38 cellular contexts compared by ENCODE assay signal in genomic region chr19:50380137-50380536, GRCh38. TPM values are rescaled to one million over a fixed set of nuclear protein-coding genes. Genes with fewer than 3 reads are reported as not detected.
"Had no signal": no experiment of that assay in that cellular context is flagged by ENCODE, and none has a peak within 500 bp of the region (broad histone marks: within the 10 kb centered on the region; RNA-seq: fewer than 3 reads in every experiment).

No MANE protein-coding gene starts in this region.

- H3K9me3 ChIP-seq: adrenal gland, pancreas, prostate gland, thoracic aorta had no signal

- H3K4me3 Mint-ChIP-seq: activated CD4-positive, alpha-beta T cell treated with anti-CD3 and anti-CD28 coated beads for 36 hours; activated T-helper 17 cell treated with anti-CD3 and anti-CD28 coated beads, Interleukin-2, amount 50 U/mL, for 72 hours; effector memory CD8-positive, alpha-beta T cell; immature natural killer cell; nephron progenitor cell; stimulated activated effector memory CD8-positive, alpha-beta T cell treated with anti-CD3 and anti-CD28 coated beads, Interleukin-12 subunit alpha, Interleukin-12 subunit beta, amount 100 ng/mL, for 72 hours; stimulated activated naive CD8-positive, alpha-beta T cell treated with anti-CD3 and anti-CD28 coated beads, Interleukin-15, Interleukin-2, amounts not matched to agents 100 ng/mL and 50 ng/mL, for 24 hours; T-cell; T-helper 2 cell treated with Interferon-gamma antibody and Interleukin-4, amounts not matched to agents 5 μg/mL and 100 μg/mL, for 36 hours; type B pancreatic cell had no signal

- H3K27ac ChIP-seq: adrenal gland, brain microvascular endothelial cell, pancreas, prostate gland, skin epidermis, thoracic aorta had no signal

- ATAC-seq: activated CD4-positive, alpha-beta T cell treated with anti-CD3 and anti-CD28 coated beads for 36 hours; activated naive CD4-positive, alpha-beta T cell treated with anti-CD3 and anti-CD28 coated beads, Interleukin-2, amount 50 U/mL, for 72 hours; activated T-helper 17 cell treated with anti-CD3 and anti-CD28 coated beads, Interleukin-2, amount 50 U/mL, for 72 hours; effector memory CD8-positive, alpha-beta T cell; left colon; pancreas; sciatic nerve; stimulated activated effector memory CD8-positive, alpha-beta T cell treated with anti-CD3 and anti-CD28 coated beads, Interleukin-12 subunit alpha, Interleukin-12 subunit beta, amount 100 ng/mL, for 72 hours; T-cell had no signal

- DNase-seq: activated CD4-positive, alpha-beta T cell treated with anti-CD3 and anti-CD28 coated beads for 36 hours; activated CD4-positive, alpha-beta T cell treated with anti-CD3 and anti-CD28 coated beads, Interleukin-2, amount 50 U/mL, for 48 hours; activated CD4-positive, CD25-positive, alpha-beta regulatory T cell; activated CD8-positive, alpha-beta memory T cell treated with anti-CD3 and anti-CD28 coated beads for 24 hours; activated CD8-positive, alpha-beta memory T cell treated with anti-CD3 and anti-CD28 coated beads, Interleukin-2, amount 50 U/mL, for 4 hours; activated gamma-delta T cell treated with Interleukin-2 at 50 U/mL for 16 hours; activated T-cell treated with anti-CD3 and anti-CD28 coated beads, Interleukin-2, amount 50 U/mL, for 1 hour; adrenal gland; aorta; brain microvascular endothelial cell; cortex of kidney; effector memory CD8-positive, alpha-beta T cell; foreskin fibroblast; head of caudate nucleus; hippocampal formation; immature natural killer cell; kidney; left colon; nephron progenitor cell; retina; stimulated activated CD4-positive, alpha-beta T cell treated with anti-CD3 and anti-CD28 coated beads, Interleukin-4, amount 100 ng/mL, for 24 hours; T-cell had no signal

- H3K27me3 Mint-ChIP-seq: activated CD4-positive, alpha-beta T cell treated with anti-CD3 and anti-CD28 coated beads for 36 hours; activated T-helper 17 cell treated with anti-CD3 and anti-CD28 coated beads, Interleukin-2, amount 50 U/mL, for 72 hours; effector memory CD8-positive, alpha-beta T cell; stimulated activated naive CD8-positive, alpha-beta T cell treated with anti-CD3 and anti-CD28 coated beads, Interleukin-15, Interleukin-2, amounts not matched to agents 100 ng/mL and 50 ng/mL, for 24 hours; T-cell; type B pancreatic cell had no signal

- H3K27me3 ChIP-seq: adrenal gland, brain microvascular endothelial cell, pancreas had no signal

- FAIRE-seq: endothelial cell of umbilical vein, kidney, pancreas had no signal

- H3K9me3 Mint-ChIP-seq: activated T-helper 17 cell treated with anti-CD3 and anti-CD28 coated beads, Interleukin-2, amount 50 U/mL, for 72 hours; effector memory CD8-positive, alpha-beta T cell; nephron progenitor cell; stimulated activated effector memory CD8-positive, alpha-beta T cell treated with anti-CD3 and anti-CD28 coated beads, Interleukin-12 subunit alpha, Interleukin-12 subunit beta, amount 100 ng/mL, for 72 hours; stimulated activated naive CD8-positive, alpha-beta T cell treated with anti-CD3 and anti-CD28 coated beads, Interleukin-15, Interleukin-2, amounts not matched to agents 100 ng/mL and 50 ng/mL, for 24 hours; T-cell; T-helper 2 cell treated with Interferon-gamma antibody and Interleukin-4, amounts not matched to agents 5 μg/mL and 100 μg/mL, for 36 hours; type B pancreatic cell had no signal

- H3K4me3 ChIP-seq: adrenal gland, pancreas, prostate gland, skin epidermis, thoracic aorta had no signal

- H3K27ac Mint-ChIP-seq: activated CD4-positive, alpha-beta T cell treated with anti-CD3 and anti-CD28 coated beads for 36 hours; activated T-helper 17 cell treated with anti-CD3 and anti-CD28 coated beads, Interleukin-2, amount 50 U/mL, for 72 hours; nephron progenitor cell; stimulated activated naive CD8-positive, alpha-beta T cell treated with anti-CD3 and anti-CD28 coated beads, Interleukin-15, Interleukin-2, amounts not matched to agents 100 ng/mL and 50 ng/mL, for 24 hours; T-cell; T-helper 2 cell treated with Interferon-gamma antibody and Interleukin-4, amounts not matched to agents 5 μg/mL and 100 μg/mL, for 36 hours; type B pancreatic cell had no signal

RNA-seq across cellular contexts. Expression of gene NAPSA, which starts 14.7 kb away (rescaled TPM):
- total RNA-seq: endothelial cell of umbilical vein, thoracic aorta had no signal

RNA-seq across cellular contexts. Expression of gene SPIB, which starts 38.6 kb away (rescaled TPM):
- total RNA-seq: chondrocyte, endothelial cell of umbilical vein, fibroblast of lung, lower leg skin, prostate gland, subcutaneous adipose tissue, thoracic aorta had no signal
